In the genomic region with DNA sequence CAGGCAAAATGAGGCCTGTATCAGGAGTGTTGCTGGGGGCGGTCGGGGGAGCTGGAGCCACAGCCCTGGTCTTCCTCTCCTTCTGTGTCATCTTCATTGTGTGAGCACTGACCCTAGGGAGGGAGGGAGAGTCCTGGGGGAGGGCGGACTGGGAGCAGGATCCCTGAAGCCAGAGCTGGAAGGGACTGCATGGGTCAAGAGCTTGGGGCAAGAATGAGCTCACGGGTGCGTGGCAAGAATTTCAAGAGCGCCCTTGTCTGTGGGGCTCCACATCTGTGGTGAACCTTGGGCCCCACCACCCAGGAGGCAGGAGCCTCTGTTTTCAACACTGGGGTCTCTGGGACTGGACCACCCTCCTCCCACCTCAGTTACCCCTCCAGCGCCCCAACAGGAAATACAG, we compare ENCODE assay signal across 27 cellular contexts. TPM values are rescaled to one million over a fixed set of nuclear protein-coding genes. Genes with fewer than 3 reads are reported as not detected.
"Had no signal": no experiment of that assay in that cellular context is flagged by ENCODE, and none has a peak within 500 bp of the region (broad histone marks: within the 10 kb centered on the region; RNA-seq: fewer than 3 reads in every experiment).

No MANE protein-coding gene starts in this region.

- H3K36me3 Mint-ChIP-seq: activated CD4-positive, alpha-beta memory T cell treated with anti-CD3 and anti-CD28 coated beads for 36 hours; activated naive CD8-positive, alpha-beta T cell treated with anti-CD3 and anti-CD28 coated beads, Interleukin-2, amount 10 ng/mL, durations not matched to agents 7 days and 5 days had no signal

- H3K4me1 Mint-ChIP-seq: activated CD4-positive, alpha-beta T cell treated with anti-CD3 and anti-CD28 coated beads, Interleukin-2, amount 10 ng/mL, durations not matched to agents 7 days and 5 days had no signal

- H3K27ac Mint-ChIP-seq: activated CD4-positive, alpha-beta memory T cell treated with anti-CD3 and anti-CD28 coated beads for 36 hours; activated CD4-positive, alpha-beta T cell treated with anti-CD3 and anti-CD28 coated beads, Interleukin-2, amount 10 ng/mL, durations not matched to agents 7 days and 5 days; activated T-cell treated with anti-CD3 and anti-CD28 coated beads, Interleukin-2, amount 50 U/mL, for 72 hours; activated T-helper 2 cell treated with anti-CD3 and anti-CD28 coated beads, Interferon-gamma antibody, Interleukin-2, Interleukin-4, amounts not matched to agents 10 μg/mL and 5 μg/mL and 100 μg/mL, durations not matched to agents 14 hours and 24 hours and 36 hours had no signal

- H3K4me3 Mint-ChIP-seq: activated CD4-positive, alpha-beta memory T cell treated with anti-CD3 and anti-CD28 coated beads for 36 hours; activated CD4-positive, alpha-beta T cell treated with anti-CD3 and anti-CD28 coated beads, Interleukin-2, amount 10 ng/mL, durations not matched to agents 7 days and 5 days; activated naive CD8-positive, alpha-beta T cell treated with anti-CD3 and anti-CD28 coated beads, Interleukin-2, amount 10 ng/mL, durations not matched to agents 7 days and 5 days; activated T-cell treated with anti-CD3 and anti-CD28 coated beads, Interleukin-2, amount 50 U/mL, for 72 hours had no signal

- DNase-seq: activated CD4-positive, alpha-beta memory T cell treated with anti-CD3 and anti-CD28 coated beads for 36 hours; activated CD4-positive, alpha-beta T cell treated with anti-CD3 and anti-CD28 coated beads, Interleukin-2, amount 10 ng/mL, durations not matched to agents 7 days and 5 days; activated CD4-positive, CD25-positive, alpha-beta regulatory T cell; activated gamma-delta T cell treated with Interleukin-2 at 50 U/mL for 16 hours; activated naive CD4-positive, alpha-beta T cell treated with anti-CD3 and anti-CD28 coated beads, Interleukin-2, amount 50 U/mL, for 16 hours; activated naive CD8-positive, alpha-beta T cell treated with anti-CD3 and anti-CD28 coated beads, Interleukin-2, amount 10 ng/mL, durations not matched to agents 7 days and 5 days; activated T-cell treated with anti-CD3 and anti-CD28 coated beads, Interleukin-2, amount 50 U/mL, for 72 hours; anterior cingulate cortex; caudate nucleus; MG63; MV-4-11; NCI-H1105; NCI-H1436; NCI-H1694 treated with DMSO at 0.1 percent for 48 hours; NCI-H2029 treated with DMSO at 0.1 percent for 48 hours; NCI-H510A treated with DMSO at 0.1 percent for 48 hours; NCI-H69; NK-92 treated with Interleukin-12 subunit alpha and Interleukin-12 subunit beta, amount 100 ng/mL, for 24 hours; OCI-M1; RPMI8226; SJCRH30; SK-N-SH; T-helper 1 cell had no signal

- ATAC-seq: activated T-cell treated with anti-CD3 and anti-CD28 coated beads, Interleukin-2, amount 50 U/mL, for 72 hours; Panc1 had no signal

- H3K9me3 Mint-ChIP-seq: activated CD4-positive, alpha-beta memory T cell treated with anti-CD3 and anti-CD28 coated beads for 36 hours; activated CD4-positive, alpha-beta T cell treated with anti-CD3 and anti-CD28 coated beads, Interleukin-2, amount 10 ng/mL, durations not matched to agents 7 days and 5 days; activated T-helper 2 cell treated with anti-CD3 and anti-CD28 coated beads, Interferon-gamma antibody, Interleukin-2, Interleukin-4, amounts not matched to agents 10 μg/mL and 5 μg/mL and 100 μg/mL, durations not matched to agents 14 hours and 24 hours and 36 hours had no signal

RNA-seq across cellular contexts. Expression of gene SIGLEC7, which starts 4.7 kb away (rescaled TPM):
- total RNA-seq: activated CD4-positive, alpha-beta memory T cell treated with anti-CD3 and anti-CD28 coated beads for 36 hours; activated CD4-positive, alpha-beta T cell treated with anti-CD3 and anti-CD28 coated beads, Interleukin-2, amount 10 ng/mL, durations not matched to agents 7 days and 5 days; activated CD8-positive, alpha-beta memory T cell treated with anti-CD3 and anti-CD28 coated beads for 36 hours; activated T-cell treated with anti-CD3 and anti-CD28 coated beads, Interleukin-2, amount 50 U/mL, for 72 hours; activated T-helper 2 cell treated with anti-CD3 and anti-CD28 coated beads, Interferon-gamma antibody, Interleukin-2, Interleukin-4, amounts not matched to agents 10 μg/mL and 5 μg/mL and 100 μg/mL, durations not matched to agents 14 hours and 24 hours and 36 hours; SJCRH30; T-helper 2 cell treated with Interferon-gamma antibody and Interleukin-4, amounts not matched to agents 100 ng/mL and 5 ng/mL, for 36 hours had no signal

RNA-seq across cellular contexts. Expression of gene SIGLEC9, which starts 22.0 kb away (rescaled TPM):
- total RNA-seq: SJCRH30 had no signal
